In the genomic region with DNA sequence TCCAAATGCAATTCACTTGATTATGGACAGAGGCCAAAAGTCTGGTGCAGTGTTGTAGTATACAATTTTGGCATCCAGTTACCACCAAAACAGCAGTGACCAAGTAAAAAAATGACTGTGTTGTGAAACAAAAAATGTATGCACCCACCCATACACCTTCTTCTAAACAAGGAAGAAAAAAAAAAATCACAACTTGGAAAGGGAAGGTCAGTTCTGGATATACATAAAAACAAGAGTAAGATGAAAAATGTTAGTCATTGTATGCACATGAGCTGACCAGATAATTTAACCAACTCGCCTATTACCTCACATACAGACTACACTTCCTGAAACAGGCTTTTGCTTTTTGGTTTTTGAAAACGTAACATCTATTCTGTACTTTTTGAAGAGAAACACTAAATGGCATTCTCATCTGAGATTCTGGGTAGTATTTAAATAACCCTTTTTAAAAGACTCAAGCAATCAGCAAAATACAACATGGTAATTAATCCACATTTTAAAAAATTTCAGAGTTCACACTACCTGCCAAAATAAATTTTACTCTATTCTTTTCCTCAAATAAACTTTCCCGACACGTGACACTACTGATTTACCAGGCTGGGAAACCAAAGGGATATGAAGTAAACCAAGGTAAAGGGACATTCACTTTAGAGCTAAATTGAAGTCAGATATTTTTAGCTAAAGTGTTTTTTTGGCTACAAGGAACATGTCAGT, we compare ENCODE assay signal across 1 cellular context.
TF ChIP-seq lines count a peak whose summit lies in the region.

No MANE protein-coding gene starts in this region.

TF ChIP-seq in K562, 482 proteins besides CTCF, POLR2A, EP300 and RAD21 (continued from another document):
- TF ChIP-seq, protein P1, sequence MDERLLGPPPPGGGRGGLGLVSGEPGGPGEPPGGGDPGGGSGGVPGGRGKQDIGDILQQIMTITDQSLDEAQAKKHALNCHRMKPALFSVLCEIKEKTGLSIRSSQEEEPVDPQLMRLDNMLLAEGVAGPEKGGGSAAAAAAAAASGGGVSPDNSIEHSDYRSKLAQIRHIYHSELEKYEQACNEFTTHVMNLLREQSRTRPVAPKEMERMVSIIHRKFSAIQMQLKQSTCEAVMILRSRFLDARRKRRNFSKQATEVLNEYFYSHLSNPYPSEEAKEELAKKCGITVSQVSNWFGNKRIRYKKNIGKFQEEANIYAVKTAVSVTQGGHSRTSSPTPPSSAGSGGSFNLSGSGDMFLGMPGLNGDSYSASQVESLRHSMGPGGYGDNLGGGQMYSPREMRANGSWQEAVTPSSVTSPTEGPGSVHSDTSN (CRISPR knock-in tag; IDR thresholded peaks at IDR 0.05; ENCODE audit: low read depth): no peak
- TF ChIP-seq, protein P1 (tag; conservative IDR thresholded peaks at IDR 0.05; ENCODE audit: low read depth): no peak
- TF ChIP-seq DPF2 (IDR thresholded peaks at IDR 0.05) (peak; percentile 38; the same call in 1 of the 2 replicates), RBM14 (IDR thresholded peaks at IDR 0.05; ENCODE audit: borderline replicate concordance, insufficient read depth, low read depth, low read length) (no peak), ZFX (CRISPR knock-in tag; IDR thresholded peaks at IDR 0.05) (0 out of 2 replicates have a peak, but pooled peaks have one; percentile 16), NFIC (IDR thresholded peaks at IDR 0.05) (peak; percentile 71), TBP (optimal IDR thresholded peaks at IDR 0.05; ENCODE audit: low read depth, low read length) (peak; percentile 27), KLF6 (CRISPR knock-in tag; IDR thresholded peaks at IDR 0.05; ENCODE audit: borderline replicate concordance) (no peak), DIDO1 (tag; IDR thresholded peaks at IDR 0.05; ENCODE audit: low read depth) (no peak), ARID1B (IDR thresholded peaks at IDR 0.05) (peak; percentile 43; the same call in 1 of the 2 replicates), KDM2B (CRISPR knock-in tag; IDR thresholded peaks at IDR 0.05) (no peak), HDAC1 (IDR thresholded peaks at IDR 0.05) (0 out of 4 replicates have a peak, but pooled peaks of 1 of the 2 experiments have one; percentile 16), TAF7 (tag; IDR thresholded peaks at IDR 0.05) (no peak), ZNF695 (CRISPR knock-in tag; IDR thresholded peaks at IDR 0.05) (no peak), CHD4 (IDR thresholded peaks at IDR 0.05; ENCODE audit: insufficient read depth, insufficient replicate concordance, low read depth, low read length, poor library complexity, severe bottlenecking) (no peak)
